Comparison of ENCODE assay signal across 9 cellular contexts in genomic region chr2:101151859-101152194, GRCh38. TPM values are rescaled to one million over a fixed set of nuclear protein-coding genes. Genes with fewer than 3 reads are reported as not detected.
DNase-seq lines count a peak whose midpoint lies in the region; ATAC-seq, FAIRE-seq and TF ChIP-seq lines count a peak whose summit lies in the region.
"Had no signal": no experiment of that assay in that cellular context is flagged by ENCODE, and none has a peak within 500 bp of the region (broad histone marks: within the 10 kb centered on the region; RNA-seq: fewer than 3 reads in every experiment).

No MANE protein-coding gene starts in this region.

- no peak for ATAC-seq in activated CD4-positive, alpha-beta T cell treated with anti-CD3 and anti-CD28 coated beads for 36 hours

- H3K27me3 ChIP-seq in adipocyte (replicated peaks; ENCODE audit: control insufficient read depth, insufficient read depth, low read length) (no peaks in the 10 kb centered on the region), keratinocyte (ENCODE audit: control insufficient read depth, extremely low read depth, insufficient read depth, low read length) (no peaks in the 10 kb centered on the region), stomach smooth muscle (ENCODE audit: control insufficient read depth in 1 of 2, insufficient read depth in 2 of 2, low read length in 2 of 2) (no peaks in the 10 kb centered on the region)

- peaks cover 3% of the 10 kb centered on the region for H3K9me1 ChIP-seq in keratinocyte (ENCODE audit: control insufficient read depth, extremely low read depth, insufficient read depth, low read length)

- intact Hi-C loops in activated CD4-positive, alpha-beta T cell treated with anti-CD3 and anti-CD28 coated beads for 36 hours (cut with DNase I, micrococcal nuclease) = loop anchor here (1.0 to 5.0 kb wide), 7 partner anchors 53 to 589 kb away; partner anchors contain the start of genes RPL31 (in 2 of the 2), CNOT11 (in 1 of the 2) and PDCL3 (in 1 of the 2)

- CTCF ChIA-PET in activated CD4-positive, alpha-beta T cell treated with anti-CD3 and anti-CD28 coated beads for 36 hours (lab: Charles Lee) = interaction anchor here (0.8 kb wide), 1 partner anchor 100 kb away, joined by 4 read pairs; no protein-coding TSS in a partner anchor

- H3K9me3 Mint-ChIP-seq in activated CD4-positive, alpha-beta T cell treated with anti-CD3 and anti-CD28 coated beads for 36 hours (ENCODE audit: low read depth) = no peaks in the 10 kb centered on the region

- peaks cover 37% of the 10 kb centered on the region for H3K79me2 ChIP-seq in keratinocyte (ENCODE audit: control insufficient read depth, insufficient read depth, low read length)

- peak overlapping the region; percentile 46 for H3K27ac ChIP-seq in keratinocyte (ENCODE audit: control insufficient read depth, insufficient read depth, low read length)
- H3K27ac ChIP-seq in stomach smooth muscle (ENCODE audit: low read length) = peak overlapping the region; percentile 41

- no peak for FAIRE-seq in keratinocyte (lab: Jason Lieb, UNC)
- FAIRE-seq: colon had no signal

- peak overlapping the region; percentile 87 for H2AFZ ChIP-seq in keratinocyte (ENCODE audit: control insufficient read depth, low read length)

- peak overlapping the region; percentile 96 for H3K4me2 ChIP-seq in keratinocyte (ENCODE audit: control insufficient read depth, extremely low read depth, insufficient read depth, low read depth, low read length)

- H3K27me3 Mint-ChIP-seq in activated CD4-positive, alpha-beta T cell treated with anti-CD3 and anti-CD28 coated beads for 36 hours = peaks cover 17% of the 10 kb centered on the region

- H3K9me3 ChIP-seq in adipocyte (ENCODE audit: control insufficient read depth, low read length) = no peaks in the 10 kb centered on the region
- H3K9me3 ChIP-seq in keratinocyte (ENCODE audit: control insufficient read depth, low read depth, low read length) = no peaks in the 10 kb centered on the region
- H3K9me3 ChIP-seq in stomach smooth muscle (ENCODE audit: control insufficient read depth in 2 of 2, low read length in 2 of 2) = no peaks in the 10 kb centered on the region

- POLR2A ChIA-PET in activated CD4-positive, alpha-beta T cell treated with anti-CD3 and anti-CD28 coated beads for 36 hours (lab: Charles Lee) = no interaction called here

- dilution Hi-C loops in keratinocyte (cut with MboI; ENCODE audit: extremely low pct_ligation_motif_present, low sequenced_read_pairs) = no loop called here

- peak overlapping the region; percentile 76 for H3K9ac ChIP-seq in adipocyte (ENCODE audit: low read length)
- H3K9ac ChIP-seq in keratinocyte (ENCODE audit: control insufficient read depth, extremely low read depth, insufficient read depth, low read length) = peak overlapping the region; percentile 69
- H3K9ac ChIP-seq in stomach smooth muscle (ENCODE audit: low read length in 2 of 2) = peak overlapping the region; percentile 54 to 68

- peak; percentile 22 for DNase-seq in activated CD4-positive, alpha-beta T cell treated with anti-CD3 and anti-CD28 coated beads for 36 hours
- DNase-seq in activated CD4-positive, alpha-beta T cell treated with anti-CD3 and anti-CD28 coated beads, Interleukin-2, amount 50 U/mL, for 1 hour = no peak
- DNase-seq in adipocyte (ENCODE audit: low read depth) = peak; percentile 39
- DNase-seq in keratinocyte (ENCODE audit: low read depth, low spot score) = no peak
- DNase-seq in HPDE6-E6E7 (ENCODE audit: extremely low spot score) = no peak
- no peak for DNase-seq in GF-D8 (lab: John Stamatoyannopoulos, UW)
- no peak for DNase-seq in HCEC 1CT

- no peaks in the 10 kb centered on the region for H3K36me3 ChIP-seq in adipocyte (ENCODE audit: control insufficient read depth, insufficient read depth, low read length, severe bottlenecking)
- no peaks in the 10 kb centered on the region for H3K36me3 ChIP-seq in keratinocyte (ENCODE audit: control insufficient read depth in 2 of 2, extremely low read depth in 1 of 2, insufficient read depth in 2 of 2, low read length in 2 of 2)
- no peaks in the 10 kb centered on the region for H3K36me3 ChIP-seq in stomach smooth muscle (ENCODE audit: control insufficient read depth in 2 of 2, insufficient read depth in 2 of 2, low read length in 2 of 2)

- peaks cover 6% of the 10 kb centered on the region for H4K20me1 ChIP-seq in keratinocyte (ENCODE audit: control insufficient read depth, extremely low read depth, insufficient read depth, low read length)

- no peak for TF ChIP-seq CTCF in keratinocyte (optimal IDR thresholded peaks at IDR 0.05 in 1 of 3, IDR thresholded peaks at IDR 0.05 in 1 of 3, conservative IDR thresholded peaks at IDR 0.05 in 1 of 3; ENCODE audit: extremely low read depth in 1 of 3, insufficient read depth in 2 of 3, low read length in 3 of 3)

- H3K4me1 Mint-ChIP-seq in activated CD4-positive, alpha-beta T cell treated with anti-CD3 and anti-CD28 coated beads for 36 hours = peaks cover 24% of the 10 kb centered on the region

- H3K4me3 Mint-ChIP-seq in activated CD4-positive, alpha-beta T cell treated with anti-CD3 and anti-CD28 coated beads for 36 hours = peak overlapping the region; percentile 71

- no peaks in the 10 kb centered on the region for H3K36me3 Mint-ChIP-seq in activated CD4-positive, alpha-beta T cell treated with anti-CD3 and anti-CD28 coated beads for 36 hours (ENCODE audit: low read depth)

- peaks cover 23% of the 10 kb centered on the region for H3K4me1 ChIP-seq in adipocyte (ENCODE audit: control insufficient read depth, insufficient read depth, low read length)
- peaks cover 35% of the 10 kb centered on the region for H3K4me1 ChIP-seq in keratinocyte (ENCODE audit: control insufficient read depth, extremely low read depth, insufficient read depth, low read length)
- peaks cover 26% of the 10 kb centered on the region for H3K4me1 ChIP-seq in stomach smooth muscle (ENCODE audit: control insufficient read depth, insufficient read depth, low read length)

- peak overlapping the region; percentile 79 for H3K4me3 ChIP-seq in adipocyte (ENCODE audit: low read length)
- peak overlapping the region; percentile 63 to 70 (median 67) for H3K4me3 ChIP-seq in keratinocyte (ENCODE audit: control insufficient read depth in 2 of 3, extremely low read depth in 1 of 3, insufficient read depth in 2 of 3, low read depth in 1 of 3, low read length in 3 of 3)
- H3K4me3 ChIP-seq in stomach smooth muscle (ENCODE audit: low read length in 2 of 2) = peak overlapping the region; percentile 76 to 82

- peak overlapping the region; percentile 55 for H3K27ac Mint-ChIP-seq in activated CD4-positive, alpha-beta T cell treated with anti-CD3 and anti-CD28 coated beads for 36 hours

RNA-seq across cellular contexts. Expression of gene TBC1D8, which starts 0.6 kb away (rescaled TPM):
- total RNA-seq in activated CD4-positive, alpha-beta T cell treated with anti-CD3 and anti-CD28 coated beads for 36 hours = 1 to 10 TPM; 3.3 to 3.4 TPM
- 10.4 to 13.8 TPM (median 12.6 TPM) in 3 replicates for polyA plus RNA-seq in keratinocyte
- polyA plus RNA-seq in keratinocyte (2011; ENCODE audit: low read depth) = 14.3 TPM
- 5.1 and 6.1 TPM in 2 replicates for polyA plus RNA-seq in keratinocyte (2011; cell fraction: cytosol; rRNA removed)
- polyA plus RNA-seq in keratinocyte (2011; cell fraction: nucleus; rRNA removed) = 46.9 and 56.0 TPM in 2 replicates
- polyA plus RNA-seq in keratinocyte (2012; ENCODE audit: low replicate concordance) = 7.2 and 16.5 TPM in 2 replicates
- 13.5 to 33.2 TPM (median 21.9 TPM) in 3 replicates for polyA minus RNA-seq in keratinocyte
- polyA minus RNA-seq in keratinocyte (2011; cell fraction: cytosol; rRNA and poly(A)+ RNA removed) = 5.2 TPM
- 15.9 and 22.5 TPM in 2 replicates for polyA minus RNA-seq in keratinocyte (2011; cell fraction: nucleus; rRNA and poly(A)+ RNA removed)

Comparison
In these comparisons a context has a peak if more than half of its experiments do, and no peak if none do; other contexts are left out.
1. DNase-seq: peak in activated CD4-positive, alpha-beta T cell treated with anti-CD3 and anti-CD28 coated beads for 36 hours (single experiment) and adipocyte (single experiment); none in activated CD4-positive, alpha-beta T cell treated with anti-CD3 and anti-CD28 coated beads, Interleukin-2, amount 50 U/mL, for 1 hour (single experiment), keratinocyte (single experiment), HPDE6-E6E7 (single experiment), GF-D8 (single experiment) and HCEC 1CT (single experiment).
2. Peak in every context shown above with its lines, with median percentiles within 50 percentile points of each other: H3K4me3 ChIP-seq and H3K9ac ChIP-seq.